In genomic region chr21:45480701-45481500, GRCh38 we compare ENCODE assay signal across 16 cellular contexts.
DNase-seq lines count a peak whose midpoint lies in the region; ATAC-seq and TF ChIP-seq lines count a peak whose summit lies in the region.
"Had no signal": no experiment of that assay in that cellular context is flagged by ENCODE, and none has a peak within 500 bp of the region (broad histone marks: within the 10 kb centered on the region; RNA-seq: fewer than 3 reads in every experiment).

No MANE protein-coding gene starts in this region.

- no peak for TF ChIP-seq RAD21 in IMR-90 (IDR thresholded peaks at IDR 0.05; ENCODE audit: low read length)

- H3K4ac ChIP-seq in IMR-90 (ENCODE audit: low read depth, low read length), result no peak overlapping the region

- in situ Hi-C loops in IMR-90 (cut with MboI; ENCODE audit: low sequenced_read_pairs), result no loop called here

- H3K4me3 ChIP-seq in IMR-90 (ENCODE audit: insufficient read depth, low read depth, low read length) (no peak overlapping the region), psoas muscle (no peak overlapping the region)
- H3K4me3 ChIP-seq: GM23338 had no signal

- H3K4me2 ChIP-seq in IMR-90 (ENCODE audit: low read depth, low read length), result no peak overlapping the region
- H3K4me2 ChIP-seq: GM23338 had no signal

- TF ChIP-seq CTCF in IMR-90 (conservative IDR thresholded peaks at IDR 0.05; ENCODE audit: low read depth, low read length), result no peak
- TF ChIP-seq CTCF in psoas muscle (IDR thresholded peaks at IDR 0.05), result no peak
- no peak for TF ChIP-seq CTCF in osteocyte (IDR thresholded peaks at IDR 0.05)

- H3K36me3 ChIP-seq in IMR-90 (ENCODE audit: control insufficient read depth, insufficient read depth, low read length) (peaks cover 82% of the 10 kb centered on the region), psoas muscle (ENCODE audit: insufficient read depth in 1 of 2, low read depth in 1 of 2) (peaks cover 0 to 3% of the 10 kb centered on the region in 2 donors)

- no peak overlapping the region for H2BK120ac ChIP-seq in IMR-90 (ENCODE audit: low read depth, low read length)

- POLR2A ChIA-PET in activated naive CD8-positive, alpha-beta T cell treated with anti-CD3 and anti-CD28 coated beads, Interleukin-2, amount 10 ng/mL, durations not matched to agents 7 days and 5 days (lab: Charles Lee), result interaction anchor here (1.4 kb wide), 1 partner anchor 70 kb away, joined by 5 read pairs; no protein-coding TSS in a partner anchor
- POLR2A ChIA-PET in IMR-90 (lab: Charles Lee; ENCODE audit: unreplicated experiment), result no interaction called here

- H3K27me3 ChIP-seq in IMR-90 (ENCODE audit: control insufficient read depth, insufficient read depth, low read length) (no peaks in the 10 kb centered on the region), psoas muscle (ENCODE audit: insufficient read depth in 3 of 3, low read length in 2 of 3) (peaks cover 0 to 5% (median 2%) of the 10 kb centered on the region in 3 donors)

- no peak overlapping the region for H3K56ac ChIP-seq in IMR-90 (ENCODE audit: extremely low read depth, insufficient read depth, low read length)

- H3K9ac ChIP-seq in IMR-90 (ENCODE audit: low read depth, low read length), result no peak overlapping the region

- no peak for ATAC-seq in activated naive CD8-positive, alpha-beta T cell treated with anti-CD3 and anti-CD28 coated beads, Interleukin-2, amount 10 ng/mL, durations not matched to agents 7 days and 5 days (ENCODE audit: low read depth)
- ATAC-seq in activated naive CD8-positive, alpha-beta T cell treated with anti-CD3 and anti-CD28 coated beads, Interleukin-2, amount 50 U/mL, for 24 hours, result no peak
- ATAC-seq in IMR-90 (ENCODE audit: low read depth) (no peak), psoas muscle (no peak)
- ATAC-seq: GM23338 had no signal

- H3K9me3 Mint-ChIP-seq in activated naive CD8-positive, alpha-beta T cell treated with anti-CD3 and anti-CD28 coated beads, Interleukin-2, amount 10 ng/mL, durations not matched to agents 7 days and 5 days, result no peaks in the 10 kb centered on the region
- no peaks in the 10 kb centered on the region for H3K9me3 Mint-ChIP-seq in activated naive CD8-positive, alpha-beta T cell treated with anti-CD3 and anti-CD28 coated beads, Interleukin-2, amount 50 U/mL, for 24 hours
- no peaks in the 10 kb centered on the region for H3K9me3 Mint-ChIP-seq in osteocyte (ENCODE audit: unreplicated experiment)
- H3K9me3 Mint-ChIP-seq: CD4-positive, alpha-beta T cell had no signal

- no peak overlapping the region for H3K18ac ChIP-seq in IMR-90 (ENCODE audit: low read depth, low read length)

- H3K14ac ChIP-seq in IMR-90 (replicated peaks; ENCODE audit: low read depth, low read length), result no peak overlapping the region

- no peak overlapping the region for H2BK20ac ChIP-seq in IMR-90 (ENCODE audit: low read depth, low read length)

- H2BK5ac ChIP-seq in IMR-90 (ENCODE audit: low read depth, low read length, poor library complexity, severe bottlenecking), result no peak overlapping the region

- H3K9me3 ChIP-seq in IMR-90 (ENCODE audit: control insufficient read depth, insufficient read depth, low read length), result no peaks in the 10 kb centered on the region
- H3K9me3 ChIP-seq in psoas muscle, result no peaks in the 10 kb centered on the region

- H4K20me1 ChIP-seq in IMR-90 (ENCODE audit: insufficient read depth, low read length), result peaks cover 10% of the 10 kb centered on the region

- CTCF ChIA-PET in IMR-90 (lab: Yijun Ruan, JAX), result no interaction called here

- no peaks in the 10 kb centered on the region for H3K27me3 Mint-ChIP-seq in activated naive CD8-positive, alpha-beta T cell treated with anti-CD3 and anti-CD28 coated beads, Interleukin-2, amount 10 ng/mL, durations not matched to agents 7 days and 5 days
- H3K27me3 Mint-ChIP-seq in activated naive CD8-positive, alpha-beta T cell treated with anti-CD3 and anti-CD28 coated beads, Interleukin-2, amount 50 U/mL, for 24 hours, result no peaks in the 10 kb centered on the region
- H3K27me3 Mint-ChIP-seq in osteocyte (ENCODE audit: unreplicated experiment), result no peaks in the 10 kb centered on the region
- H3K27me3 Mint-ChIP-seq: CD4-positive, alpha-beta T cell had no signal

- H3K27ac Mint-ChIP-seq in activated naive CD8-positive, alpha-beta T cell treated with anti-CD3 and anti-CD28 coated beads, Interleukin-2, amount 10 ng/mL, durations not matched to agents 7 days and 5 days, result peak overlapping the region; percentile 54
- no peak overlapping the region for H3K27ac Mint-ChIP-seq in activated naive CD8-positive, alpha-beta T cell treated with anti-CD3 and anti-CD28 coated beads, Interleukin-2, amount 50 U/mL, for 24 hours
- H3K27ac Mint-ChIP-seq in osteocyte (ENCODE audit: unreplicated experiment), result no peak overlapping the region
- H3K27ac Mint-ChIP-seq: GM23338, H9 had no signal

- peak overlapping the region; percentile 11 for H2AFZ ChIP-seq in IMR-90 (replicated peaks; ENCODE audit: low read length, poor library complexity)
- H2AFZ ChIP-seq: GM23338 had no signal

- H2AK5ac ChIP-seq in IMR-90 (ENCODE audit: low read depth, low read length), result no peak overlapping the region

- intact Hi-C loops in IMR-90 (cut with micrococcal nuclease), result no loop called here
- intact Hi-C loops in psoas muscle (cut with DNase I), result no loop called here

- H3K9me1 ChIP-seq in IMR-90 (ENCODE audit: insufficient read depth, low read length), result peaks cover 16% of the 10 kb centered on the region

- H3K27ac ChIP-seq in IMR-90 (ENCODE audit: insufficient read depth, low read length), result no peak overlapping the region
- no peak overlapping the region for H3K27ac ChIP-seq in psoas muscle

- H4K5ac ChIP-seq in IMR-90 (ENCODE audit: low read depth, low read length), result no peak overlapping the region

- dilution Hi-C loops in IMR-90 (cut with HindIII; ENCODE audit: low sequenced_read_pairs, unreplicated experiment), result no loop called here

- no TSS peak for BruUV-seq in IMR-90 (replicated peaks; lab: Mats Ljungman, UMichigan)

- H4K91ac ChIP-seq in IMR-90 (ENCODE audit: insufficient read depth, low read depth, low read length), result no peak overlapping the region

- peaks cover 8% of the 10 kb centered on the region for H3K36me3 Mint-ChIP-seq in activated naive CD8-positive, alpha-beta T cell treated with anti-CD3 and anti-CD28 coated beads, Interleukin-2, amount 10 ng/mL, durations not matched to agents 7 days and 5 days
- no peaks in the 10 kb centered on the region for H3K36me3 Mint-ChIP-seq in activated naive CD8-positive, alpha-beta T cell treated with anti-CD3 and anti-CD28 coated beads, Interleukin-2, amount 50 U/mL, for 24 hours (ENCODE audit: low read depth)
- peaks cover 22% of the 10 kb centered on the region for H3K36me3 Mint-ChIP-seq in osteocyte (ENCODE audit: unreplicated experiment)

- peaks cover 4 to 28% of the 10 kb centered on the region in 2 experiments; a peak in 2 of 4 replicates for H3K79me1 ChIP-seq in IMR-90 (ENCODE audit: low read depth in 1 of 2, low read length in 2 of 2)

- peaks cover 2% of the 10 kb centered on the region; the same call in 1 of the 2 replicates for H3K4me1 ChIP-seq in IMR-90 (ENCODE audit: control insufficient read depth, insufficient read depth, low read length)
- H3K4me1 ChIP-seq in psoas muscle, result no peaks in the 10 kb centered on the region

- H2BK15ac ChIP-seq in IMR-90 (ENCODE audit: low read depth, low read length), result no peak overlapping the region

- TF ChIP-seq POLR2A in IMR-90 (IDR thresholded peaks at IDR 0.05; ENCODE audit: low read depth, low read length), result no peak

- no peak overlapping the region for H3K4me3 Mint-ChIP-seq in activated naive CD8-positive, alpha-beta T cell treated with anti-CD3 and anti-CD28 coated beads, Interleukin-2, amount 10 ng/mL, durations not matched to agents 7 days and 5 days
- no peak overlapping the region for H3K4me3 Mint-ChIP-seq in activated naive CD8-positive, alpha-beta T cell treated with anti-CD3 and anti-CD28 coated beads, Interleukin-2, amount 50 U/mL, for 24 hours
- H3K4me3 Mint-ChIP-seq in osteocyte (ENCODE audit: unreplicated experiment), result no peak overlapping the region
- H3K4me3 Mint-ChIP-seq: CD4-positive, alpha-beta T cell; GM23338; H9 had no signal

- H4K8ac ChIP-seq in IMR-90 (ENCODE audit: low read depth in 2 of 2, low read length in 2 of 2), result no peak overlapping the region

- peaks cover 40% of the 10 kb centered on the region for H3K4me1 Mint-ChIP-seq in activated naive CD8-positive, alpha-beta T cell treated with anti-CD3 and anti-CD28 coated beads, Interleukin-2, amount 10 ng/mL, durations not matched to agents 7 days and 5 days
- H3K4me1 Mint-ChIP-seq in activated naive CD8-positive, alpha-beta T cell treated with anti-CD3 and anti-CD28 coated beads, Interleukin-2, amount 50 U/mL, for 24 hours, result peaks cover 38% of the 10 kb centered on the region
- H3K4me1 Mint-ChIP-seq in osteocyte (ENCODE audit: unreplicated experiment), result peaks cover 7% of the 10 kb centered on the region
- H3K4me1 Mint-ChIP-seq: H9 had no signal

- H3K23ac ChIP-seq in IMR-90 (ENCODE audit: low read depth, low read length), result no peak overlapping the region

- WGBS in IMR-90 (ENCODE audit: extremely low coverage in 2 of 2, insufficient read length in 1 of 2), 2 experiments, result 100% methylated on average over 6 of the region's 35 CpGs; no CpG with 5 or more reads in 1 of the 2 experiments
- WGBS in psoas muscle, 3 donors, result 85 to 90% (median 88%) methylated on average over 34 to 35 of the region's 35 CpGs

- peak overlapping the region; percentile 16 for H2AK9ac ChIP-seq in IMR-90 (replicated peaks; ENCODE audit: low read depth, low read length, poor library complexity)

- DNase-seq in activated naive CD8-positive, alpha-beta T cell treated with anti-CD3 and anti-CD28 coated beads, Interleukin-2, amount 10 ng/mL, durations not matched to agents 7 days and 5 days, result no peak
- DNase-seq in activated naive CD8-positive, alpha-beta T cell treated with anti-CD3 and anti-CD28 coated beads, Interleukin-2, amount 50 U/mL, for 24 hours, result no peak
- DNase-seq in IMR-90 (no peak), myocyte (ENCODE audit: low read depth) (peak; percentile 46), psoas muscle (peak; percentile 10 to 49), midbrain (lab: John Stamatoyannopoulos, UW) (no peak), osteocyte (ENCODE audit: extremely low spot score, unreplicated experiment) (no peak)
- DNase-seq in stimulated activated CD4-positive, alpha-beta T cell treated with anti-CD3 and anti-CD28 coated beads, Interleukin-15, amount 100 ng/mL, for 24 hours, result no peak
- DNase-seq: 8988T; AML-193; C1 segment of cervical spinal cord; CD4-positive, alpha-beta T cell; DMS79 treated with DMSO at 0.1 percent for 48 hours; EL; H9 had no signal

TF ChIP-seq in IMR-90, 13 proteins besides CTCF, POLR2A, EP300 and RAD21 (continues in another document):
- TF ChIP-seq MXI1 (IDR thresholded peaks at IDR 0.05; ENCODE audit: borderline replicate concordance, low read depth, low read length) (no peak), USF2 (IDR thresholded peaks at IDR 0.05; ENCODE audit: low read depth, low read length) (no peak), CHD1 (IDR thresholded peaks at IDR 0.05; ENCODE audit: low read depth, low read length) (no peak)

Comparison
In these comparisons a context has a peak if more than half of its experiments do, and no peak if none do; other contexts are left out.
1. DNase-seq: peak in myocyte (single experiment) and psoas muscle (2 of 2); none in activated naive CD8-positive, alpha-beta T cell treated with anti-CD3 and anti-CD28 coated beads, Interleukin-2, amount 10 ng/mL, durations not matched to agents 7 days and 5 days (single experiment), activated naive CD8-positive, alpha-beta T cell treated with anti-CD3 and anti-CD28 coated beads, Interleukin-2, amount 50 U/mL, for 24 hours (single experiment), IMR-90 (single experiment), midbrain (single experiment), osteocyte (single experiment) and stimulated activated CD4-positive, alpha-beta T cell treated with anti-CD3 and anti-CD28 coated beads, Interleukin-15, amount 100 ng/mL, for 24 hours (single experiment).